Comparison of ENCODE assay signal across 27 cellular contexts in genomic region chr5:96492654-96493053, GRCh38. TPM values are rescaled to one million over a fixed set of nuclear protein-coding genes. Genes with fewer than 3 reads are reported as not detected.
DNase-seq lines count a peak whose midpoint lies in the region; ATAC-seq and TF ChIP-seq lines count a peak whose summit lies in the region.
"Had no signal": no experiment of that assay in that cellular context is flagged by ENCODE, and none has a peak within 500 bp of the region (broad histone marks: within the 10 kb centered on the region; RNA-seq: fewer than 3 reads in every experiment).

No MANE protein-coding gene starts in this region.

- H4K20me1 ChIP-seq in BLaER1 = no peaks in the 10 kb centered on the region

- peaks cover 25% of the 10 kb centered on the region for H3K4me1 ChIP-seq in BLaER1
- no peaks in the 10 kb centered on the region for H3K4me1 ChIP-seq in psoas muscle
- H3K4me1 ChIP-seq: colonic mucosa, SJSA1, uterus had no signal

- H3K27me3 ChIP-seq in BLaER1 = no peaks in the 10 kb centered on the region
- H3K27me3 ChIP-seq in psoas muscle (ENCODE audit: insufficient read depth in 3 of 3, low read length in 2 of 3) = no peaks in the 10 kb centered on the region
- H3K27me3 ChIP-seq: colonic mucosa, ovary, uterus had no signal

- intact Hi-C loops in psoas muscle (cut with DNase I) = no loop called here

- H3K4me3 ChIP-seq in BLaER1 (no peak overlapping the region), choroid plexus epithelial cell (ENCODE audit: low read depth, low read length) (no peak overlapping the region), psoas muscle (no peak overlapping the region)
- H3K4me3 ChIP-seq: colonic mucosa, ovary, SJSA1, skin epidermis, uterus had no signal

- 59 to 65% (median 61%) methylated on average over 4 of the region's 4 CpGs for WGBS in psoas muscle, 3 donors

- TF ChIP-seq CTCF in choroid plexus epithelial cell (conservative IDR thresholded peaks at IDR 0.05; ENCODE audit: low read depth, low read length) (no peak), psoas muscle (IDR thresholded peaks at IDR 0.05) (no peak)

- ATAC-seq in HG03457 (IDR thresholded peaks at IDR 0.05; ENCODE audit: unreplicated experiment) (no peak), psoas muscle (no peak)
- ATAC-seq: stimulated activated naive CD8-positive, alpha-beta T cell treated with anti-CD3 and anti-CD28 coated beads, Interleukin-15, amount 100 ng/mL, for 72 hours had no signal

- H3K9ac ChIP-seq in BLaER1 = no peak overlapping the region

- H3K27ac ChIP-seq in BLaER1 (no peak overlapping the region), psoas muscle (no peak overlapping the region)
- H3K27ac ChIP-seq: colonic mucosa, ovary, SJSA1, skin epidermis, uterus had no signal

- H3K4me2 ChIP-seq in BLaER1 = peak overlapping the region; percentile 44

- peaks cover 6% of the 10 kb centered on the region for H3K9me3 ChIP-seq in BLaER1
- no peaks in the 10 kb centered on the region for H3K9me3 ChIP-seq in psoas muscle
- H3K9me3 ChIP-seq: colonic mucosa, ovary, SJSA1, uterus had no signal

- DNase-seq in M059J (ENCODE audit: low read depth) (peak; percentile 43), choroid plexus epithelial cell (ENCODE audit: low read depth) (peak; percentile 22), hepatic stellate cell (ENCODE audit: low spot score) (peak; percentile 4), psoas muscle (no peak)
- DNase-seq in stimulated activated CD4-positive, alpha-beta T cell treated with anti-CD3 and anti-CD28 coated beads, Interleukin-2, amount 100 ng/mL, for 24 hours = no peak
- DNase-seq in effector CD4-positive, alpha-beta T cell = no peak
- DNase-seq: activated CD4-positive, alpha-beta T cell treated with anti-CD3 and anti-CD28 coated beads, Interleukin-2, amount 50 U/mL, for 4 hours; activated naive CD4-positive, alpha-beta T cell treated with anti-CD3 and anti-CD28 coated beads, Interleukin-2, amount 10 ng/mL, durations not matched to agents 7 days and 5 days; AML-193; amniotic stem cell; colonic mucosa; endodermal cell; head of caudate nucleus; NCI-H146; NCI-H524 treated with DMSO at 0.1 percent for 48 hours; nephron progenitor cell; ovary; retina; stimulated activated CD8-positive, alpha-beta memory T cell treated with anti-CD3 and anti-CD28 coated beads, Interleukin-4, amount 100 ng/mL, for 48 hours; stimulated activated naive CD8-positive, alpha-beta T cell treated with anti-CD3 and anti-CD28 coated beads, Interleukin-15, amount 100 ng/mL, for 72 hours; uterus had no signal

- H3K36me3 ChIP-seq in BLaER1 = no peaks in the 10 kb centered on the region
- H3K36me3 ChIP-seq in psoas muscle (ENCODE audit: insufficient read depth in 1 of 2, low read depth in 1 of 2) = no peaks in the 10 kb centered on the region
- H3K36me3 ChIP-seq: colonic mucosa, ovary, SJSA1, uterus had no signal

RNA-seq across cellular contexts. Expression of gene PCSK1, which starts 59.6 kb away (rescaled TPM):
- 1.5 and 3.1 TPM in 2 replicates for total RNA-seq in M059J (2014; rRNA removed; shearing (Covaris generic))
- under 1 TPM; 0.11 to 0.64 (median 0.26) TPM for total RNA-seq in psoas muscle
- under 1 TPM; 0.13 to 0.18 (median 0.17) TPM for polyA plus RNA-seq in psoas muscle
- total RNA-seq: endodermal cell; fibroblast of lung; SJSA1; T-helper 1 cell treated with Interleukin-12 subunit alpha and Interleukin-12 subunit beta and Interleukin-4 antibody, amounts not matched to agents 30 ng/mL and 1 ng/mL, for 36 hours had no signal
- polyA plus RNA-seq: fibroblast of lung had no signal

Comparison
In these comparisons a context has a peak if more than half of its experiments do, and no peak if none do; other contexts are left out.
1. DNase-seq: peak in M059J (single experiment), choroid plexus epithelial cell (single experiment) and hepatic stellate cell (single experiment); none in stimulated activated CD4-positive, alpha-beta T cell treated with anti-CD3 and anti-CD28 coated beads, Interleukin-2, amount 100 ng/mL, for 24 hours (0 of 2), effector CD4-positive, alpha-beta T cell (single experiment) and psoas muscle (0 of 2).